In genomic region chr17:5097101-5097834, GRCh38 we compare ENCODE assay signal across 8 cellular contexts. TPM values are rescaled to one million over a fixed set of nuclear protein-coding genes. Genes with fewer than 3 reads are reported as not detected.
DNase-seq lines count a peak whose midpoint lies in the region; ATAC-seq and TF ChIP-seq lines count a peak whose summit lies in the region.

No MANE protein-coding gene starts in this region.

- 0 to 1% (median 1%) methylated on average over 31 to 63 of the region's 63 CpGs for WGBS in heart left ventricle, 4 donors

- H3K27ac ChIP-seq in WERI-Rb-1 (peak overlapping the region; percentile 78), heart left ventricle (peak overlapping the region in 10 of 12 donors; percentile 64 to 88 (median 76))

- no peaks in the 10 kb centered on the region for H3K27me3 ChIP-seq in WERI-Rb-1 (ENCODE audit: insufficient read depth, low read depth, severe bottlenecking)
- H3K27me3 ChIP-seq in heart left ventricle, result peaks cover 0 to 14% (median 0%) of the 10 kb centered on the region in 9 donors

- H3K36me3 ChIP-seq in WERI-Rb-1, result peaks cover 16% of the 10 kb centered on the region
- peaks cover under 1 to 21% (median 4%) of the 10 kb centered on the region in 9 donors for H3K36me3 ChIP-seq in heart left ventricle

- H3K4me1 ChIP-seq in heart left ventricle, result peaks cover 0 to 12% (median 5%) of the 10 kb centered on the region in 12 donors

- peak in 1 of 2 donors; percentile 9 for TF ChIP-seq POLR2A in heart left ventricle (IDR thresholded peaks at IDR 0.05)

- intact Hi-C loops in heart left ventricle (cut with DNase I), result no loop called here
- intact Hi-C loops in posterior cingulate gyrus (cut with DNase I), result no loop called here

- H3K4me3 ChIP-seq in WERI-Rb-1 (ENCODE audit: low read depth, low read length) (peak overlapping the region; percentile 66), heart left ventricle (peak overlapping the region; percentile 38 to 84 (median 56))

- DNase-seq in ELF-1 (ENCODE audit: low read depth, low spot score) (peak; percentile 83), WERI-Rb-1 (peak; percentile 94), heart left ventricle (peak; percentile 76 to 84 (median 84)), posterior cingulate gyrus (peak in 6 of 10 donors; percentile 17 to 91 (median 47)), COLO668 (lab: John Stamatoyannopoulos, UW; ENCODE audit: unreplicated experiment) (no peak), KG1 (lab: John Stamatoyannopoulos, UW) (no peak)

- H3K9me3 ChIP-seq in WERI-Rb-1 (ENCODE audit: severe bottlenecking), result peaks cover 29% of the 10 kb centered on the region
- peaks cover 5 to 49% (median 43%) of the 10 kb centered on the region in 12 donors for H3K9me3 ChIP-seq in heart left ventricle

- ATAC-seq in heart left ventricle, result peak; percentile 84 to 92 (median 90)
- no peak for ATAC-seq in HG03108 (IDR thresholded peaks at IDR 0.05; ENCODE audit: unreplicated experiment)
- no peak for ATAC-seq in HG02884 (IDR thresholded peaks at IDR 0.05; ENCODE audit: unreplicated experiment)

- peak; percentile 56 for TF ChIP-seq CTCF in WERI-Rb-1 (IDR thresholded peaks at IDR 0.05; ENCODE audit: low read depth, low read length)
- peak in 1 of 12 donors; percentile 7 for TF ChIP-seq CTCF in heart left ventricle (IDR thresholded peaks at IDR 0.05)

RNA-seq across cellular contexts. Expression of gene ZNF232, which starts 14.4 kb away (rescaled TPM):
- 1 to 10 TPM; 2.2 to 6.5 (median 4.4) TPM for total RNA-seq in heart left ventricle
- 1 to 10 TPM; 3.0 to 5.8 TPM for polyA plus RNA-seq in heart left ventricle

RNA-seq across cellular contexts. Expression of gene USP6, which starts 18.6 kb away (rescaled TPM):
- 1 to 10 TPM in 1 of 9 donors, under 1 TPM in 6, not detected in 2; 0.05 to 1.6 (median 0.08) TPM for total RNA-seq in heart left ventricle
- under 1 TPM; 0.01 to 0.04 TPM for polyA plus RNA-seq in heart left ventricle

RNA-seq across cellular contexts. Expression of gene ZFP3, which starts 19.0 kb away (rescaled TPM):
- total RNA-seq in heart left ventricle, result 10 to 100 TPM in 5 of 9 donors, 1 to 10 TPM in 4; 4.6 to 14.5 (median 11.1) TPM
- 1 to 10 TPM; 4.0 to 4.9 TPM for polyA plus RNA-seq in heart left ventricle

Comparison
In these comparisons a context has a peak if more than half of its experiments do, and no peak if none do; other contexts are left out.
1. DNase-seq: peak in ELF-1 (single experiment), WERI-Rb-1 (single experiment), heart left ventricle (5 of 5) and posterior cingulate gyrus (6 of 10); none in COLO668 (single experiment) and KG1 (single experiment).
2. ATAC-seq: peak in heart left ventricle (4 of 4); none in HG03108 (single experiment) and HG02884 (single experiment).